1 cellular context compared by ENCODE assay signal in the genomic region with DNA sequence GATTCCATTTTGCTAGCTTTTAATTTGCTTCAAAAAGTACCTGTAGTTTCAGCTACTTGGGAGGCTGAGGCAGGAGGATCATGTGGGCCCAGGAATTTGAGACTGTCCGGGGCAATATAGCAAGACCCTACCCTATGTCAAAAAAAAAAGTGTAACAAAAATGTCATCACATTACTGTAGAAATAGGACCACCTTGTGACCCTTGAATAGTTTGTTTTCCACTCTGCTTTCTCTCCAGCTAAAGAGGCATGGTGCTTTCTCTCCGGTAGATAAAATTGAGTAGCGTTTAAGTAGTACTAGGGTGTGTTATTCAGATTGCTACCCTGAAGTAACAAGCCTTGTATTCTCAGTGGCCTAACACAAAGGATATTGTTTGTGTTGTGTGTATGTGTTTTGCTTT.
TF ChIP-seq lines count a peak whose summit lies in the region.

No MANE protein-coding gene starts in this region.

TF ChIP-seq in GM12878, 131 proteins besides CTCF, POLR2A, EP300 and RAD21:
- peak; percentile 38; the same call in 1 of the 2 replicates for TF ChIP-seq ZNF384 (IDR thresholded peaks at IDR 0.05; ENCODE audit: borderline replicate concordance, low read depth, low read length)
